In the genomic region with DNA sequence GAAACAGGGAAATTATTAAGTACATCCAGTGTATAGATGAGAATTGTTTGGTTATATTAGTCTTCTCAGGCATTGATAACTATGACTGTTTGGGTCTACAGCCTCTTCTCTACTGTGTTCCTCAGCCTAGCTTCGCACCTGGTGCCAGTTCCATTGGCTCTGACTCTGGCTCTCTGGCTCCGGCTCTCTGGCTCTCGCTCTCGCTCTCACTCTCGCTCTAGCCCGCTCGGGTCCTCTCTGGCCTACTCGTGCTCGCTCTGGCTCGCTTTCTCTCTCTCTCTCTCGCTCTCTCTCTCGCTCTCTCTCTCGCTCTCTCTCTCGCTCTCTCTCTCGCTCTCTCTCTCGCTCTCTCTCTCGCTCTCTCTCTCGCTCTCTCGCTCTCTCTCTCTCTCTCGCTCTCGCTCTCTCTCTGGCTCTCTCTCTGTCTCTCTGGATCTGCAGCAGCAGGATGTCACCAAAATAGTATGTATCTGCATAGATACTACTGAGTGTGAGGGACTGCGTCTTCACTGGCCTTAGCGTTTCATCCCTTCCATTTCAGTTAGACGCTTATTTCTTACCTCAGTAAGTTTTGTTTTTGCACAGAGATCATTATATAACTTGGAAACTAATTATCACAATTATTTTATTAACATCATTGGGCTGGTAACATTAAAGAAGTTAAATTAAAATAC, we compare ENCODE assay signal across 30 cellular contexts. TPM values are rescaled to one million over a fixed set of nuclear protein-coding genes. Genes with fewer than 3 reads are reported as not detected.
A peak's percentile ranks its signal among the peaks of the same experiment; 100 is the strongest.
DNase-seq lines count a peak whose midpoint lies in the region; ATAC-seq and TF ChIP-seq lines count a peak whose summit lies in the region.
"Had no signal": no experiment of that assay in that cellular context is flagged by ENCODE, and none has a peak within 500 bp of the region (broad histone marks: within the 10 kb centered on the region; RNA-seq: fewer than 3 reads in every experiment).

No MANE protein-coding gene starts in this region.

- H3K36me3 Mint-ChIP-seq in activated T-helper 1 cell treated with anti-CD3 and anti-CD28 coated beads, Interleukin-12 subunit alpha, Interleukin-12 subunit beta, Interleukin-2, Interleukin-4 antibody, amounts not matched to agents 30 ng/mL and 10 ng/mL and 1 ng/mL, durations not matched to agents 14 hours and 24 hours and 36 hours (ENCODE audit: low read depth), result no peaks in the 10 kb centered on the region
- no peaks in the 10 kb centered on the region for H3K36me3 Mint-ChIP-seq in naive thymus-derived CD4-positive, alpha-beta T cell
- H3K36me3 Mint-ChIP-seq: T-cell had no signal

- peak overlapping the region; percentile 5 for H3K4me3 Mint-ChIP-seq in activated T-helper 1 cell treated with anti-CD3 and anti-CD28 coated beads, Interleukin-12 subunit alpha, Interleukin-12 subunit beta, Interleukin-2, Interleukin-4 antibody, amounts not matched to agents 30 ng/mL and 10 ng/mL and 1 ng/mL, durations not matched to agents 14 hours and 24 hours and 36 hours
- peak overlapping the region in 1 of 10 donors; percentile 22 for H3K4me3 Mint-ChIP-seq in naive thymus-derived CD4-positive, alpha-beta T cell
- H3K4me3 Mint-ChIP-seq: CD8-positive, alpha-beta memory T cell; H9; T-cell had no signal

- ATAC-seq in heart left ventricle, result peak in 3 of 4 donors; percentile 73 to 88 (median 79)
- ATAC-seq in GM21786 (IDR thresholded peaks at IDR 0.05; ENCODE audit: unreplicated experiment), result no peak
- no peak for ATAC-seq in naive thymus-derived CD4-positive, alpha-beta T cell
- no peak for ATAC-seq in GM21528 (IDR thresholded peaks at IDR 0.05; ENCODE audit: low FRiP score, unreplicated experiment)
- ATAC-seq: left colon, T-cell had no signal

- TF ChIP-seq CTCF in heart left ventricle (IDR thresholded peaks at IDR 0.05) (peak in 1 of 12 donors; percentile 14), right atrium auricular region (IDR thresholded peaks at IDR 0.05) (peak in 1 of 2 donors; percentile 36), fibroblast of the aortic adventitia (IDR thresholded peaks at IDR 0.05; ENCODE audit: insufficient read depth, low read length) (no peak)

- H3K4me3 ChIP-seq in heart left ventricle (peak overlapping the region in 1 of 12 donors; percentile 13), right atrium auricular region (no peak overlapping the region), fibroblast of the aortic adventitia (ENCODE audit: low read depth, low read length) (no peak overlapping the region)
- no peak overlapping the region for H3K4me3 ChIP-seq in naive thymus-derived CD4-positive, alpha-beta T cell (ENCODE audit: low read length)
- H3K4me3 ChIP-seq: prostate gland, SJSA1, skin epidermis, stomach, tibial artery had no signal

- peaks cover 2% of the 10 kb centered on the region for H3K27me3 Mint-ChIP-seq in activated T-helper 1 cell treated with anti-CD3 and anti-CD28 coated beads, Interleukin-12 subunit alpha, Interleukin-12 subunit beta, Interleukin-2, Interleukin-4 antibody, amounts not matched to agents 30 ng/mL and 10 ng/mL and 1 ng/mL, durations not matched to agents 14 hours and 24 hours and 36 hours (ENCODE audit: insufficient read depth)
- no peaks in the 10 kb centered on the region for H3K27me3 Mint-ChIP-seq in naive thymus-derived CD4-positive, alpha-beta T cell
- H3K27me3 Mint-ChIP-seq: T-cell had no signal

- H3K9me3 ChIP-seq in heart left ventricle, result no peaks in the 10 kb centered on the region
- no peaks in the 10 kb centered on the region for H3K9me3 ChIP-seq in right atrium auricular region
- H3K9me3 ChIP-seq in naive thymus-derived CD4-positive, alpha-beta T cell (ENCODE audit: control insufficient read depth in 2 of 3, low read length in 3 of 3), result no peaks in the 10 kb centered on the region
- H3K9me3 ChIP-seq: BE2C, neutrophil, prostate gland, SJSA1, stomach, tibial artery had no signal

- peaks cover 0 to under 1% (median 0%) of the 10 kb centered on the region in 12 donors for H3K4me1 ChIP-seq in heart left ventricle
- H3K4me1 ChIP-seq in right atrium auricular region, result no peaks in the 10 kb centered on the region
- peaks cover 0 to under 1% of the 10 kb centered on the region in 2 donors for H3K4me1 ChIP-seq in naive thymus-derived CD4-positive, alpha-beta T cell (ENCODE audit: control insufficient read depth in 2 of 2, insufficient read depth in 2 of 2, low read length in 2 of 2)
- H3K4me1 ChIP-seq: BE2C, prostate gland, SJSA1, stomach, tibial artery had no signal

- CTCF ChIA-PET in naive thymus-derived CD4-positive, alpha-beta T cell (lab: Charles Lee), result no interaction called here

- DNase-seq in heart left ventricle (peak in 2 of 5 donors; percentile 31 to 42), right atrium auricular region (ENCODE audit: low spot score) (no peak), fibroblast of the aortic adventitia (ENCODE audit: low read depth) (peak; percentile 12)
- DNase-seq in activated T-helper 1 cell treated with anti-CD3 and anti-CD28 coated beads, Interleukin-12 subunit alpha, Interleukin-12 subunit beta, Interleukin-2, Interleukin-4 antibody, amounts not matched to agents 30 ng/mL and 10 ng/mL and 1 ng/mL, durations not matched to agents 14 hours and 24 hours and 36 hours (ENCODE audit: low spot score), result no peak
- DNase-seq in activated T-cell treated with anti-CD3 and anti-CD28 coated beads, Interleukin-2, amount 50 U/mL, for 1 hour, result no peak
- DNase-seq in naive thymus-derived CD4-positive, alpha-beta T cell, result no peak
- DNase-seq: activated CD8-positive, alpha-beta memory T cell treated with anti-CD3 and anti-CD28 coated beads for 24 hours; activated gamma-delta T cell treated with Interleukin-2 at 50 U/mL for 16 hours; BE2C; CD8-positive, alpha-beta memory T cell; DMS 273 treated with DMSO at 0.1 percent for 48 hours; effector CD4-positive, alpha-beta T cell; H9; left colon; mesendoderm; NCI-H1105 treated with DMSO at 0.1 percent for 48 hours; NCI-H2081; NCI-H226; NCI-H774; stomach; T-cell; tibial artery had no signal

- POLR2A ChIA-PET in naive thymus-derived CD4-positive, alpha-beta T cell (lab: Charles Lee), result no interaction called here

- H3K4me1 Mint-ChIP-seq in activated T-helper 1 cell treated with anti-CD3 and anti-CD28 coated beads, Interleukin-12 subunit alpha, Interleukin-12 subunit beta, Interleukin-2, Interleukin-4 antibody, amounts not matched to agents 30 ng/mL and 10 ng/mL and 1 ng/mL, durations not matched to agents 14 hours and 24 hours and 36 hours (ENCODE audit: low read depth), result peaks cover 5% of the 10 kb centered on the region
- H3K4me1 Mint-ChIP-seq in naive thymus-derived CD4-positive, alpha-beta T cell, result peaks cover 0 to 6% (median under 1%) of the 10 kb centered on the region in 7 donors

- no peaks in the 10 kb centered on the region for H3K9me3 Mint-ChIP-seq in activated T-helper 1 cell treated with anti-CD3 and anti-CD28 coated beads, Interleukin-12 subunit alpha, Interleukin-12 subunit beta, Interleukin-2, Interleukin-4 antibody, amounts not matched to agents 30 ng/mL and 10 ng/mL and 1 ng/mL, durations not matched to agents 14 hours and 24 hours and 36 hours
- no peaks in the 10 kb centered on the region for H3K9me3 Mint-ChIP-seq in naive thymus-derived CD4-positive, alpha-beta T cell
- H3K9me3 Mint-ChIP-seq: CD8-positive, alpha-beta memory T cell; H9; T-cell had no signal

- H3K27me3 ChIP-seq in heart left ventricle (no peaks in the 10 kb centered on the region), right atrium auricular region (no peaks in the 10 kb centered on the region)
- no peaks in the 10 kb centered on the region for H3K27me3 ChIP-seq in naive thymus-derived CD4-positive, alpha-beta T cell (ENCODE audit: control insufficient read depth in 2 of 2, insufficient read depth in 2 of 2, low read length in 2 of 2)
- H3K27me3 ChIP-seq: neutrophil, stomach, tibial artery had no signal

- H3K27ac Mint-ChIP-seq in activated T-helper 1 cell treated with anti-CD3 and anti-CD28 coated beads, Interleukin-12 subunit alpha, Interleukin-12 subunit beta, Interleukin-2, Interleukin-4 antibody, amounts not matched to agents 30 ng/mL and 10 ng/mL and 1 ng/mL, durations not matched to agents 14 hours and 24 hours and 36 hours, result peak overlapping the region; percentile 6
- H3K27ac Mint-ChIP-seq in naive thymus-derived CD4-positive, alpha-beta T cell, result peak overlapping the region in 1 of 9 donors; percentile 65
- H3K27ac Mint-ChIP-seq: T-cell had no signal

- intact Hi-C loops in heart left ventricle (cut with DNase I), result loop anchor here in 5 of 10 donors (10.0 kb wide), 2 partner anchors 67 to 77 kb away; no protein-coding TSS in a partner anchor
- intact Hi-C loops in activated T-helper 1 cell treated with anti-CD3 and anti-CD28 coated beads, Interleukin-12 subunit alpha, Interleukin-12 subunit beta, Interleukin-2, Interleukin-4 antibody, amounts not matched to agents 30 ng/mL and 10 ng/mL and 1 ng/mL, durations not matched to agents 14 hours and 24 hours and 36 hours (cut with micrococcal nuclease), result loop anchor here (10.0 kb wide), 1 partner anchor 1553 kb away; a partner anchor contains a TSS
- intact Hi-C loops in naive thymus-derived CD4-positive, alpha-beta T cell (cut with micrococcal nuclease), result no loop called here

- H3K27ac ChIP-seq in heart left ventricle (peak overlapping the region in 1 of 12 donors; percentile 15), right atrium auricular region (no peak overlapping the region)
- no peak overlapping the region for H3K27ac ChIP-seq in naive thymus-derived CD4-positive, alpha-beta T cell (ENCODE audit: low read depth, low read length)
- H3K27ac ChIP-seq: neutrophil, prostate gland, SJSA1, skin epidermis, stomach, tibial artery had no signal

- WGBS in heart left ventricle, 4 donors, result 66 to 75% (median 72%) methylated on average over 24 of the region's 24 CpGs

- TF ChIP-seq POLR2A in heart left ventricle (IDR thresholded peaks at IDR 0.05), result no peak

- H3K36me3 ChIP-seq in heart left ventricle (peaks cover 0 to 4% (median 0%) of the 10 kb centered on the region in 9 donors), right atrium auricular region (no peaks in the 10 kb centered on the region)
- no peaks in the 10 kb centered on the region for H3K36me3 ChIP-seq in naive thymus-derived CD4-positive, alpha-beta T cell (ENCODE audit: control insufficient read depth in 2 of 3, insufficient read depth in 3 of 3, low read length in 3 of 3)
- H3K36me3 ChIP-seq: BE2C, neutrophil, prostate gland, SJSA1 had no signal

RNA-seq across cellular contexts. Expression of a gene that starts 6.5 kb away (rescaled TPM):
- total RNA-seq in heart left ventricle, result 100 to 1,000 TPM in 6 of 9 donors, 10 to 100 TPM in 3; 95.5 to 120 (median 104) TPM
- 100 to 1,000 TPM; 252 to 268 TPM for polyA plus RNA-seq in heart left ventricle
- total RNA-seq in right atrium auricular region, result 100 to 1,000 TPM; 102 to 119 TPM
- 240 and 245 TPM in 2 replicates for total RNA-seq in activated T-helper 1 cell treated with anti-CD3 and anti-CD28 coated beads, Interleukin-12 subunit alpha, Interleukin-12 subunit beta, Interleukin-2, Interleukin-4 antibody, amounts not matched to agents 30 ng/mL and 10 ng/mL and 1 ng/mL, durations not matched to agents 14 hours and 24 hours and 36 hours
- total RNA-seq in fibroblast of the aortic adventitia (ENCODE audit: low replicate concordance), result 122 and 148 TPM in 2 replicates
- 100 to 1,000 TPM in 3 of 5 experiments, 10 to 100 TPM in 2; 86.4 to 148 (median 107) TPM for total RNA-seq in naive thymus-derived CD4-positive, alpha-beta T cell
- polyA plus RNA-seq in naive thymus-derived CD4-positive, alpha-beta T cell, result 100 to 1,000 TPM; 299 to 360 TPM

RNA-seq across cellular contexts. Expression of a gene that starts 23.5 kb away (rescaled TPM):
- total RNA-seq in heart left ventricle, result under 1 TPM in 1 of 9 donors, not detected in 8; 0.08 TPM
- not detected for polyA plus RNA-seq in heart left ventricle
- not detected for total RNA-seq in right atrium auricular region
- total RNA-seq in activated T-helper 1 cell treated with anti-CD3 and anti-CD28 coated beads, Interleukin-12 subunit alpha, Interleukin-12 subunit beta, Interleukin-2, Interleukin-4 antibody, amounts not matched to agents 30 ng/mL and 10 ng/mL and 1 ng/mL, durations not matched to agents 14 hours and 24 hours and 36 hours, result 0.10 and 0.12 TPM in 2 replicates
- total RNA-seq in fibroblast of the aortic adventitia (ENCODE audit: low replicate concordance), result under 0.01 TPM in 1 of 2 replicates, not detected in the other
- total RNA-seq in naive thymus-derived CD4-positive, alpha-beta T cell, result under 1 TPM in 2 of 5 experiments, not detected in 3; 0.11 to 0.15 TPM
- polyA plus RNA-seq in naive thymus-derived CD4-positive, alpha-beta T cell, result not detected
- total RNA-seq: CD8-positive, alpha-beta memory T cell; chondrocyte; H9; left colon; M059J; prostate gland; SJSA1; T-cell had no signal
- polyA plus RNA-seq: CD8-positive, alpha-beta memory T cell; stomach had no signal

RNA-seq across cellular contexts. Expression of a gene that starts 29.6 kb away (rescaled TPM):
- total RNA-seq in heart left ventricle (10 to 100 TPM in 3 of 9 donors, 1 to 10 TPM in 6; 6.7 to 15.3 (median 8.8) TPM), right atrium auricular region (10 to 100 TPM in 1 of 2 donors, 1 to 10 TPM in 1; 6.5 to 10.6 TPM), fibroblast of the aortic adventitia (ENCODE audit: low replicate concordance) (7.6 and 10.2 TPM in 2 replicates)
- polyA plus RNA-seq in heart left ventricle, result 1 to 10 TPM; 3.5 to 5.8 TPM
- total RNA-seq in activated T-helper 1 cell treated with anti-CD3 and anti-CD28 coated beads, Interleukin-12 subunit alpha, Interleukin-12 subunit beta, Interleukin-2, Interleukin-4 antibody, amounts not matched to agents 30 ng/mL and 10 ng/mL and 1 ng/mL, durations not matched to agents 14 hours and 24 hours and 36 hours, result 31.3 and 33.5 TPM in 2 replicates
- total RNA-seq in naive thymus-derived CD4-positive, alpha-beta T cell, result 10 to 100 TPM; 40.7 to 77.9 (median 53.6) TPM
- 10 to 100 TPM; 15.1 to 19.4 TPM for polyA plus RNA-seq in naive thymus-derived CD4-positive, alpha-beta T cell

RNA-seq across cellular contexts. Expression of a gene that starts 32.3 kb away (rescaled TPM):
- total RNA-seq in heart left ventricle (1 to 10 TPM in 1 of 9 donors, under 1 TPM in 5, not detected in 3; 0.25 to 1.2 (median 0.58) TPM), right atrium auricular region (not detected), fibroblast of the aortic adventitia (ENCODE audit: low replicate concordance) (1.2 and 2.5 TPM in 2 replicates)
- polyA plus RNA-seq in heart left ventricle, result not detected
- total RNA-seq in activated T-helper 1 cell treated with anti-CD3 and anti-CD28 coated beads, Interleukin-12 subunit alpha, Interleukin-12 subunit beta, Interleukin-2, Interleukin-4 antibody, amounts not matched to agents 30 ng/mL and 10 ng/mL and 1 ng/mL, durations not matched to agents 14 hours and 24 hours and 36 hours, result 0.99 and 1.3 TPM in 2 replicates
- total RNA-seq in naive thymus-derived CD4-positive, alpha-beta T cell, result 10 to 100 TPM in 1 of 5 experiments, 1 to 10 TPM in 4; 1.2 to 11.4 (median 1.9) TPM
- not detected for polyA plus RNA-seq in naive thymus-derived CD4-positive, alpha-beta T cell
- total RNA-seq: M059J had no signal
- polyA plus RNA-seq: CD8-positive, alpha-beta memory T cell; stomach had no signal

RNA-seq across cellular contexts. Expression of a gene that starts 44.9 kb away (rescaled TPM):
- under 1 TPM in 7 of 9 donors, not detected in 2; 0.12 to 0.67 (median 0.19) TPM for total RNA-seq in heart left ventricle
- under 1 TPM; 0.07 to 0.11 TPM for polyA plus RNA-seq in heart left ventricle
- under 1 TPM in 1 of 2 donors, not detected in 1; 0.31 TPM for total RNA-seq in right atrium auricular region
- 0.78 and 0.86 TPM in 2 replicates for total RNA-seq in activated T-helper 1 cell treated with anti-CD3 and anti-CD28 coated beads, Interleukin-12 subunit alpha, Interleukin-12 subunit beta, Interleukin-2, Interleukin-4 antibody, amounts not matched to agents 30 ng/mL and 10 ng/mL and 1 ng/mL, durations not matched to agents 14 hours and 24 hours and 36 hours
- 2.3 and 4.5 TPM in 2 replicates for total RNA-seq in fibroblast of the aortic adventitia (ENCODE audit: low replicate concordance)
- total RNA-seq in naive thymus-derived CD4-positive, alpha-beta T cell, result 1 to 10 TPM in 4 of 5 experiments, under 1 TPM in 1; 0.83 to 6.3 (median 1.5) TPM
- polyA plus RNA-seq in naive thymus-derived CD4-positive, alpha-beta T cell, result not detected
- polyA plus RNA-seq: CD8-positive, alpha-beta memory T cell had no signal

Comparison
In these comparisons a context has a peak if more than half of its experiments do, and no peak if none do; other contexts are left out.
1. ATAC-seq: peak in heart left ventricle (3 of 4); none in GM21786 (single experiment), naive thymus-derived CD4-positive, alpha-beta T cell (single experiment) and GM21528 (single experiment).